ENCODE assay signal across 12 cellular contexts in the genomic region with DNA sequence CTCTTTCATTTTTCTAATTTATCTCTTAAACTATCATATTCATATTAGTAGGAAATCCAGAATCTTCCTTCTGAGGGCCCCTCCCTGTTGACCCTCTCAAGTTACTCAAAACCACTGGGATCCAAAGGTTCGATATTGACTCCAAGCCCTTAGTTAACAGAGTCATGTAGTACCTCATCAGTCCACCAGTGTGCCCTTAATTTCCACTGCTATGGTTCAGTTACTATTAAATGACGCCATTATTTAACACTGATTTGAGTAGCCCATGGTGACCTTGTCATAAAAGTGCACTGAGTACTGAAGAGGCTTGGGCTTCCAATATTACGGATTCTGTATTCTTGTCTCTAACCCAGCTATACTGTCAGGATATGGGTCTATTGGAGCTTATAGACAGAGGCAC.
"Had no signal": no experiment of that assay in that cellular context is flagged by ENCODE, and none has a peak within 500 bp of the region (broad histone marks: within the 10 kb centered on the region; RNA-seq: fewer than 3 reads in every experiment).

No MANE protein-coding gene starts in this region.

- H3K27me3 ChIP-seq: cardiac muscle cell, right atrium auricular region had no signal

- H3K36me3 Mint-ChIP-seq: naive thymus-derived CD8-positive, alpha-beta T cell; stimulated activated naive B cell treated with anti-CD40 and anti-IgM and Interleukin-4, amounts not matched to agents 10 μg/mL and 1 μg/mL and 100 μg/mL, for 72 hours had no signal

- H3K27ac ChIP-seq: adrenal gland, cardiac muscle cell, right atrium auricular region, transverse colon had no signal

- H3K4me3 Mint-ChIP-seq: activated CD4-positive, alpha-beta T cell treated with anti-CD3 and anti-CD28 coated beads, Interleukin-2, amount 10 ng/mL, durations not matched to agents 7 days and 5 days; naive thymus-derived CD8-positive, alpha-beta T cell; stimulated activated naive B cell treated with anti-CD40 and anti-IgM and Interleukin-4, amounts not matched to agents 10 μg/mL and 1 μg/mL and 100 μg/mL, for 72 hours had no signal

- H3K9me3 Mint-ChIP-seq: activated CD4-positive, alpha-beta T cell treated with anti-CD3 and anti-CD28 coated beads, Interleukin-2, amount 10 ng/mL, durations not matched to agents 7 days and 5 days; activated T-helper 2 cell treated with anti-CD3 and anti-CD28 coated beads, Interferon-gamma antibody, Interleukin-2, Interleukin-4, amounts not matched to agents 10 μg/mL and 5 μg/mL and 100 μg/mL, durations not matched to agents 14 hours and 24 hours and 36 hours; naive thymus-derived CD8-positive, alpha-beta T cell; stimulated activated naive B cell treated with anti-CD40 and anti-IgM and Interleukin-4, amounts not matched to agents 10 μg/mL and 1 μg/mL and 100 μg/mL, for 72 hours had no signal

- DNase-seq: activated CD4-positive, alpha-beta T cell treated with anti-CD3 and anti-CD28 coated beads, Interleukin-2, amount 10 ng/mL, durations not matched to agents 7 days and 5 days; activated naive CD4-positive, alpha-beta T cell treated with anti-CD3 and anti-CD28 coated beads, Interleukin-2, amount 50 U/mL, for 16 hours; adrenal gland; islet precursor cell; naive thymus-derived CD8-positive, alpha-beta T cell; occipital lobe; stimulated activated CD4-positive, alpha-beta T cell treated with anti-CD3 and anti-CD28 coated beads, Interleukin-2, amount 100 ng/mL, for 48 hours; stimulated activated naive B cell treated with anti-CD40 and anti-IgM and Interleukin-4, amounts not matched to agents 10 μg/mL and 1 μg/mL and 100 μg/mL, for 72 hours; transverse colon had no signal

- H3K36me3 ChIP-seq: adrenal gland, cardiac muscle cell, right atrium auricular region, transverse colon had no signal

- H3K9me3 ChIP-seq: adrenal gland, right atrium auricular region, transverse colon had no signal

- H3K4me1 ChIP-seq: adrenal gland, right atrium auricular region, transverse colon had no signal

- ATAC-seq: naive thymus-derived CD8-positive, alpha-beta T cell; stimulated activated naive B cell treated with anti-CD40 and anti-IgM and Interleukin-4, amounts not matched to agents 10 μg/mL and 1 μg/mL and 100 μg/mL, for 72 hours had no signal

- H3K27ac Mint-ChIP-seq: activated CD4-positive, alpha-beta T cell treated with anti-CD3 and anti-CD28 coated beads, Interleukin-2, amount 10 ng/mL, durations not matched to agents 7 days and 5 days; activated T-helper 2 cell treated with anti-CD3 and anti-CD28 coated beads, Interferon-gamma antibody, Interleukin-2, Interleukin-4, amounts not matched to agents 10 μg/mL and 5 μg/mL and 100 μg/mL, durations not matched to agents 14 hours and 24 hours and 36 hours; naive thymus-derived CD8-positive, alpha-beta T cell; stimulated activated naive B cell treated with anti-CD40 and anti-IgM and Interleukin-4, amounts not matched to agents 10 μg/mL and 1 μg/mL and 100 μg/mL, for 72 hours had no signal

- H3K4me3 ChIP-seq: adrenal gland, cardiac muscle cell, right atrium auricular region, transverse colon had no signal
